17 cellular contexts compared by ENCODE assay signal in the genomic region with DNA sequence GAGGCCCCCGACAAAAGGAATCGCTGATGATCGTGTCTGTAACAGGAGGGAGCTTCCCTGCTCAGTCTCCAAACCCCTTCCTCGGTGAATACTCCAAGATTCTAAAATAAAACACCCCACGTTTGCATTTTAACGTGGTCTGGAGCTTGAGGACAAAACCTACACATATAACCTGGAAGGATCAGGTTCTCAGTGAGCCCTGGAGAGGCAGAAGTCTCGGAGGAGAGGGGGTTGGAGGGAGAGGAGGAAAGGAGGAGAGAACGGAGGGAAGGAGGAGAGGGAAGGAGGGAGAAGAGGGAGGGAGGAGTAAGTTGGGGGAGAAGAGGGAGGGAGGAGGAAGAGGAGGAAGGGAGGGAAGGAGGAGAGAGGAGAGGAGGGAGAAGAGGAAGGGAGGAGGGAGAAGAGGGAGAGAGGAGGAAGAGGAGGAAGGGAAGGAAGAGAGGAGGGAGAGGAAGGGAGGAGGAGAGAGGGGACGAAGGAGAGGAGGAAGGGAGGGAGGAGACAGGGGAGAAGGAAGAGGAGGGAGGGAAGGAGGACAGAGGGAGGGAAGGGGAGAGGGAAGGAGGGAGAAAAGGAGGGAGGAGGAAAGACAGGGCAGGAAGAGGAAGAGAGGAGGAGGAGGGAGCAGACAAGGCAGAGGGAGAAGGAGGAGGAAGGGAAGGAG. TPM values are rescaled to one million over a fixed set of nuclear protein-coding genes. Genes with fewer than 3 reads are reported as not detected.
DNase-seq lines count a peak whose midpoint lies in the region; ATAC-seq, FAIRE-seq and TF ChIP-seq lines count a peak whose summit lies in the region.
"Had no signal": no experiment of that assay in that cellular context is flagged by ENCODE, and none has a peak within 500 bp of the region (broad histone marks: within the 10 kb centered on the region; RNA-seq: fewer than 3 reads in every experiment).

No MANE protein-coding gene starts in this region.

- H3K27ac ChIP-seq in RWPE1, result peak overlapping the region; percentile 96
- H3K27ac ChIP-seq in foreskin keratinocyte, result peak overlapping the region; percentile 60
- no peak overlapping the region for H3K27ac ChIP-seq in osteoblast (ENCODE audit: low read depth, low read length)
- H3K27ac ChIP-seq in esophagus muscularis mucosa (replicated peaks in 1 of 4), result no peak overlapping the region
- H3K27ac ChIP-seq: HL-60, VCaP had no signal

- H3K36me3 ChIP-seq in osteoblast (ENCODE audit: insufficient read depth, low read length), result no peaks in the 10 kb centered on the region
- H3K36me3 ChIP-seq in esophagus muscularis mucosa, result no peaks in the 10 kb centered on the region

- DNase-seq in EH (ENCODE audit: low read depth) (peak; percentile 19), RWPE1 (ENCODE audit: low spot score) (no peak), foreskin keratinocyte (no peak), osteoblast (ENCODE audit: insufficient read length, low spot score, missing footprints) (peak; percentile 73), HuH-7 (ENCODE audit: low spot score) (no peak), esophagus muscularis mucosa (ENCODE audit: extremely low spot score) (no peak), H54 (ENCODE audit: insufficient read length, low spot score) (no peak)
- DNase-seq: activated CD4-positive, alpha-beta memory T cell treated with anti-CD3 and anti-CD28 coated beads, Interleukin-2, amount 10 ng/mL, durations not matched to agents 7 days and 5 days; activated T-cell treated with anti-CD3 and anti-CD28 coated beads, Interleukin-2, amount 50 U/mL, for 4 hours; EL; islet precursor cell; occipital lobe; right cardiac atrium had no signal

- POLR2A ChIA-PET in RWPE1 (lab: Yijun Ruan, JAX; ENCODE audit: low non-redundant PET), result no interaction called here

- no peaks in the 10 kb centered on the region for H3K79me2 ChIP-seq in osteoblast (ENCODE audit: insufficient read depth, low read length)

- no peak overlapping the region for H3K4me3 ChIP-seq in osteoblast (ENCODE audit: insufficient read depth, low read length)
- no peak overlapping the region for H3K4me3 ChIP-seq in esophagus muscularis mucosa

- CTCF ChIA-PET in RWPE1 (lab: Yijun Ruan, JAX), result no interaction called here

- intact Hi-C loops in esophagus muscularis mucosa (cut with DNase I), result loop anchor here (10.0 kb wide), 2 partner anchors 411 to 441 kb away; no protein-coding TSS in a partner anchor

- H3K27me3 ChIP-seq in foreskin keratinocyte (no peaks in the 10 kb centered on the region), osteoblast (ENCODE audit: insufficient read depth, low read length) (no peaks in the 10 kb centered on the region), esophagus muscularis mucosa (peaks cover 0 to 9% (median 0%) of the 10 kb centered on the region in 4 donors)

- no peak overlapping the region for H3K4me2 ChIP-seq in osteoblast (ENCODE audit: insufficient read depth, low read length)

- H4K20me1 ChIP-seq in osteoblast (ENCODE audit: insufficient read depth, low read length), result peaks cover 6% of the 10 kb centered on the region

- H3K9me3 ChIP-seq in osteoblast (ENCODE audit: low read depth, low read length) (peaks cover 3% of the 10 kb centered on the region), esophagus muscularis mucosa (peaks cover 0 to 11% (median 3%) of the 10 kb centered on the region in 4 donors)

- TF ChIP-seq POLR2A in esophagus muscularis mucosa (IDR thresholded peaks at IDR 0.05; ENCODE audit: low read depth) (no peak), H54 (IDR thresholded peaks at IDR 0.05; ENCODE audit: low read depth, low read length) (no peak)

- TF ChIP-seq CTCF in RWPE1 (conservative IDR thresholded peaks at IDR 0.05; ENCODE audit: low read depth) (no peak), foreskin keratinocyte (conservative IDR thresholded peaks at IDR 0.05) (no peak), osteoblast (IDR thresholded peaks at IDR 0.05; ENCODE audit: extremely low read depth, low read depth, low read length) (no peak), esophagus muscularis mucosa (IDR thresholded peaks at IDR 0.05) (no peak)

- H2AFZ ChIP-seq in osteoblast (ENCODE audit: low read length), result no peak overlapping the region

- peaks cover 26% of the 10 kb centered on the region for H3K4me1 ChIP-seq in foreskin keratinocyte
- no peaks in the 10 kb centered on the region for H3K4me1 ChIP-seq in osteoblast (ENCODE audit: insufficient read depth, low read length)
- peaks cover 13 to 29% (median 23%) of the 10 kb centered on the region in 4 donors for H3K4me1 ChIP-seq in esophagus muscularis mucosa

- ATAC-seq in foreskin keratinocyte, result no peak
- no peak for ATAC-seq in HG02571 (IDR thresholded peaks at IDR 0.05; ENCODE audit: unreplicated experiment)
- ATAC-seq: activated T-cell treated with anti-CD3 and anti-CD28 coated beads, Interleukin-2, amount 50 U/mL, for 4 hours; right cardiac atrium had no signal

- no peak for TF ChIP-seq EP300 in esophagus muscularis mucosa (IDR thresholded peaks at IDR 0.05)

- WGBS in esophagus muscularis mucosa, result 62% methylated on average over 9 of the region's 9 CpGs

- FAIRE-seq in H54 (lab: Jason Lieb, UNC), result no peak

RNA-seq across cellular contexts. Expression of gene GINS2, which starts 27.4 kb away (rescaled TPM):
- total RNA-seq in foreskin keratinocyte (27.1 and 28.4 TPM in 2 replicates), osteoblast (1.2 and 1.8 TPM in 2 replicates), esophagus muscularis mucosa (under 1 TPM in 2 of 4 donors, not detected in 2; 0.17 to 0.84 TPM)
- polyA plus RNA-seq in foreskin keratinocyte, result 37.7 and 37.8 TPM in 2 replicates

RNA-seq across cellular contexts. Expression of gene C16orf74, which starts 34.7 kb away (rescaled TPM):
- 91.8 and 94.7 TPM in 2 replicates for total RNA-seq in foreskin keratinocyte
- 145 and 164 TPM in 2 replicates for polyA plus RNA-seq in foreskin keratinocyte
- 0.59 and 0.72 TPM in 2 replicates for total RNA-seq in osteoblast
- 1 to 10 TPM in 1 of 4 donors, under 1 TPM in 2, not detected in 1; 0.83 to 2.4 (median 0.83) TPM for total RNA-seq in esophagus muscularis mucosa
- total RNA-seq: LHCN-M2 had no signal

Comparison
In these comparisons a context has a peak if more than half of its experiments do, and no peak if none do; other contexts are left out.
1. DNase-seq: peak in EH (single experiment) and osteoblast (single experiment); none in RWPE1 (single experiment), foreskin keratinocyte (0 of 2), HuH-7 (single experiment), esophagus muscularis mucosa (single experiment) and H54 (single experiment).
2. H3K27ac ChIP-seq: peak in RWPE1 (single experiment) and foreskin keratinocyte (single experiment); none in osteoblast (single experiment) and esophagus muscularis mucosa (0 of 4).
3. RNA of gene GINS2, which starts 27.4 kb away (total RNA-seq): 27.1 to 28.4 TPM in foreskin keratinocyte; 1.2 to 1.8 TPM in osteoblast and 0.17 to 0.84 TPM in esophagus muscularis mucosa; every median in the first group is over 10 times any median in the second.
4. RNA of gene C16orf74, which starts 34.7 kb away (total RNA-seq): 91.8 to 94.7 TPM in foreskin keratinocyte; 0.83 to 2.4 TPM in esophagus muscularis mucosa and 0.59 to 0.72 TPM in osteoblast; every median in the first group is over 10 times any median in the second.